Comparison of ENCODE assay signal across 14 cellular contexts in genomic region chr6:151440498-151440897, GRCh38. TPM values are rescaled to one million over a fixed set of nuclear protein-coding genes. Genes with fewer than 3 reads are reported as not detected.
DNase-seq lines count a peak whose midpoint lies in the region; ATAC-seq, FAIRE-seq and TF ChIP-seq lines count a peak whose summit lies in the region.
"Had no signal": no experiment of that assay in that cellular context is flagged by ENCODE, and none has a peak within 500 bp of the region (broad histone marks: within the 10 kb centered on the region; RNA-seq: fewer than 3 reads in every experiment).

No MANE protein-coding gene starts in this region.

- H3K9me3 ChIP-seq in HepG2 (ENCODE audit: low read length) (no peaks in the 10 kb centered on the region), right lobe of liver (no peaks in the 10 kb centered on the region), MM.1S (replicated peaks; ENCODE audit: insufficient read depth, low read length) (no peaks in the 10 kb centered on the region), vagina (no peaks in the 10 kb centered on the region), trophoblast cell (ENCODE audit: insufficient read depth, low read depth, low read length) (no peaks in the 10 kb centered on the region)
- H3K9me3 ChIP-seq: body of pancreas, heart right ventricle had no signal

- H3K9me2 ChIP-seq in MM.1S (replicated peaks; ENCODE audit: insufficient read depth, low read length) = no peaks in the 10 kb centered on the region

- H2BK120ac ChIP-seq in trophoblast cell (ENCODE audit: insufficient read depth, low read length, poor library complexity) = no peak overlapping the region

- no TSS peak for BruUV-seq in HepG2 (replicated peaks; lab: Mats Ljungman, UMichigan)

- H3K18ac ChIP-seq in trophoblast cell (ENCODE audit: low read length) = no peak overlapping the region

- H3K27me3 ChIP-seq in HepG2 (ENCODE audit: control insufficient read depth in 1 of 2, insufficient read depth in 2 of 2, low read length in 2 of 2) (no peaks in the 10 kb centered on the region), right lobe of liver (no peaks in the 10 kb centered on the region), MM.1S (replicated peaks; ENCODE audit: insufficient read depth, low read length) (no peaks in the 10 kb centered on the region), vagina (no peaks in the 10 kb centered on the region), trophoblast cell (ENCODE audit: insufficient read depth, low read length) (no peaks in the 10 kb centered on the region)
- H3K27me3 ChIP-seq: body of pancreas, heart right ventricle had no signal

- TF ChIP-seq POLR2A in HepG2 (IDR thresholded peaks at IDR 0.05; ENCODE audit: insufficient read depth in 1 of 2, low read depth in 2 of 2, low read length in 2 of 2) (no peak), right lobe of liver (IDR thresholded peaks at IDR 0.05) (no peak), vagina (IDR thresholded peaks at IDR 0.05) (no peak)

- no peak overlapping the region for H3K27ac Mint-ChIP-seq in mesothelial cell of epicardium

- in situ Hi-C loops in HepG2 (cut with HindIII; ENCODE audit: extremely low pct_ligation_motif_present, low pct_unique_long_range_greater_than_20kb) = loop anchor here (5.0 kb wide), 1 partner anchor 37 kb away; no protein-coding TSS in a partner anchor

- H3K4me2 ChIP-seq in HepG2 (ENCODE audit: low read depth, low read length) (no peak overlapping the region), MM.1S (ENCODE audit: low read depth, low read length) (peak overlapping the region; percentile 82), trophoblast cell (ENCODE audit: low read length) (no peak overlapping the region)

- no peak overlapping the region for H3K4me3 ChIP-seq in HepG2 (replicated peaks in 1 of 3; ENCODE audit: insufficient read depth in 1 of 3, low read depth in 2 of 3, low read length in 3 of 3)
- no peak overlapping the region for H3K4me3 ChIP-seq in right lobe of liver
- H3K4me3 ChIP-seq in MM.1S (ENCODE audit: low read length) = peak overlapping the region; percentile 42; the same call in 1 of the 2 replicates
- no peak overlapping the region for H3K4me3 ChIP-seq in vagina
- H3K4me3 ChIP-seq in trophoblast cell (ENCODE audit: low read depth, low read length) = no peak overlapping the region
- H3K4me3 ChIP-seq: body of pancreas had no signal

- peaks cover 2% of the 10 kb centered on the region for H3K79me1 ChIP-seq in trophoblast cell (ENCODE audit: low read length)

- no peak for DNase-seq in HepG2 (ENCODE audit: low spot score)
- DNase-seq in right lobe of liver = no peak
- peak; percentile 47 for DNase-seq in MM.1S
- DNase-seq in vagina (ENCODE audit: extremely low spot score in 2 of 2) = no peak
- DNase-seq in activated CD4-positive, CD25-positive, alpha-beta regulatory T cell treated with anti-CD3 and anti-CD28 coated beads, Interleukin-2, amount 50 U/mL, for 72 hours = no peak
- no peak for DNase-seq in trophoblast cell
- no peak for DNase-seq in mesothelial cell of epicardium (ENCODE audit: low spot score in 2 of 2, unreplicated experiment in 2 of 2)
- DNase-seq: body of pancreas, GF-D8, heart right ventricle, mesendoderm, NCI-H1105 had no signal

- ATAC-seq in HepG2 (no peak), right lobe of liver (no peak), HG02610 (IDR thresholded peaks at IDR 0.05; ENCODE audit: unreplicated experiment) (peak; percentile 47)
- ATAC-seq: body of pancreas, heart right ventricle, SK-N-SH treated with all-trans-retinoic acid at 6 μM for 48 hours had no signal

- no peak overlapping the region for H2AK5ac ChIP-seq in trophoblast cell (ENCODE audit: low read length)

- H3K4me1 ChIP-seq in HepG2 (ENCODE audit: insufficient read depth, low read length) (peaks cover 94% of the 10 kb centered on the region), right lobe of liver (peaks cover 0 to 71% (median 19%) of the 10 kb centered on the region in 4 donors), MM.1S (ENCODE audit: low read length) (no peaks in the 10 kb centered on the region), vagina (peaks cover 19% of the 10 kb centered on the region), trophoblast cell (ENCODE audit: control insufficient read depth in 1 of 2, insufficient read depth in 2 of 2, low read length in 2 of 2) (no peaks in the 10 kb centered on the region)

- H3K9me3 Mint-ChIP-seq in mesothelial cell of epicardium = no peaks in the 10 kb centered on the region

- no peaks in the 10 kb centered on the region for H3K27me3 Mint-ChIP-seq in mesothelial cell of epicardium (ENCODE audit: low read depth)

- H4K8ac ChIP-seq in trophoblast cell (ENCODE audit: low read depth, low read length) = no peak overlapping the region

- peaks cover 3% of the 10 kb centered on the region for H3K36me3 Mint-ChIP-seq in mesothelial cell of epicardium

- POLR2A ChIA-PET in HepG2 (lab: Yijun Ruan, JAX) = interaction anchor here (3.7 kb wide), 1 partner anchor 11 kb away, joined by 30 read pairs; the partner anchor contains the start of gene RMND1

- H3K4ac ChIP-seq in trophoblast cell (ENCODE audit: low read depth, low read length) = no peak overlapping the region

- H3K27ac ChIP-seq in HepG2 (ENCODE audit: extremely low read length, insufficient read depth, low read length) (no peak overlapping the region), right lobe of liver (peak overlapping the region in 1 of 3 donors; percentile 19), MM.1S (ENCODE audit: low read length) (peak overlapping the region; percentile 66; the same call in 1 of the 2 replicates), vagina (peak overlapping the region; percentile 44), trophoblast cell (ENCODE audit: low read depth, low read length) (no peak overlapping the region)
- H3K27ac ChIP-seq: body of pancreas had no signal

- H3K14ac ChIP-seq in trophoblast cell (ENCODE audit: low read length) = no peak overlapping the region

- H3K79me2 ChIP-seq in HepG2 (ENCODE audit: insufficient read depth, low read length) = peaks cover 98% of the 10 kb centered on the region
- peaks cover 34% of the 10 kb centered on the region for H3K79me2 ChIP-seq in MM.1S (ENCODE audit: low read length)
- H3K79me2 ChIP-seq in trophoblast cell (ENCODE audit: control insufficient read depth, insufficient read depth, low read length, poor library complexity) = no peaks in the 10 kb centered on the region

- H3K9ac ChIP-seq in HepG2 (ENCODE audit: insufficient read depth, low read depth, low read length) (no peak overlapping the region), MM.1S (ENCODE audit: low read length) (peak overlapping the region; percentile 35; the same call in 1 of the 2 replicates), trophoblast cell (ENCODE audit: low read length) (no peak overlapping the region)

- intact Hi-C loops in HepG2 (cut with micrococcal nuclease; ENCODE audit: unreplicated experiment) = loop anchor here (5.0 to 10.0 kb wide), 4 partner anchors 52 to 824 kb away; partner anchors contain the start of gene CCDC170
- intact Hi-C loops in right lobe of liver (cut with DNase I) = no loop called here
- intact Hi-C loops in vagina (cut with DNase I) = loop anchor here (5.0 kb wide), 1 partner anchor 37 kb away; no protein-coding TSS in a partner anchor

- no peak for TF ChIP-seq EP300 in HepG2 (IDR thresholded peaks at IDR 0.05; ENCODE audit: low read depth in 2 of 2, low read length in 2 of 2)
- no peak for TF ChIP-seq EP300 in HepG2 (CRISPR knock-in tag; IDR thresholded peaks at IDR 0.05; ENCODE audit: borderline replicate concordance)

- no peak overlapping the region for H4K12ac ChIP-seq in trophoblast cell (ENCODE audit: low read depth, low read length)

- H3K36me3 ChIP-seq in HepG2 (replicated peaks in 1 of 2; ENCODE audit: control insufficient read depth in 1 of 2, insufficient read depth in 2 of 2, low read length in 2 of 2) (peaks cover 6 to 26% of the 10 kb centered on the region in 2 experiments), right lobe of liver (peaks cover 0 to 7% (median 0%) of the 10 kb centered on the region in 4 donors), MM.1S (replicated peaks; ENCODE audit: insufficient read depth, low read length) (no peaks in the 10 kb centered on the region), vagina (no peaks in the 10 kb centered on the region), trophoblast cell (ENCODE audit: control insufficient read depth in 1 of 2, insufficient read depth in 2 of 2, low read length in 2 of 2) (peaks cover 7 to 14% of the 10 kb centered on the region in 2 experiments)

- H3F3A ChIP-seq in MM.1S (ENCODE audit: insufficient read depth, low read length) = 0 out of 2 replicates have a peak, but pooled peaks cover 6% of the 10 kb centered on the region

- FAIRE-seq in HepG2 (lab: Jason Lieb, UNC) = no peak

- no peak overlapping the region for H2BK12ac ChIP-seq in trophoblast cell (ENCODE audit: low read length)

- no peak overlapping the region for H3K4me3 Mint-ChIP-seq in mesothelial cell of epicardium

- H2BK5ac ChIP-seq in trophoblast cell (ENCODE audit: low read depth, low read length, poor library complexity) = no peak overlapping the region

- H3K23ac ChIP-seq in trophoblast cell (ENCODE audit: low read length) = no peak overlapping the region

- TF ChIP-seq CTCF in HepG2 (CRISPR knock-in tag; IDR thresholded peaks at IDR 0.05) (no peak), right lobe of liver (IDR thresholded peaks at IDR 0.05) (no peak), MM.1S (IDR thresholded peaks at IDR 0.05; ENCODE audit: low read length) (no peak), vagina (IDR thresholded peaks at IDR 0.05) (no peak), mesothelial cell of epicardium (IDR thresholded peaks at IDR 0.05; ENCODE audit: unreplicated experiment) (no peak)

- no peak overlapping the region for H4K91ac ChIP-seq in trophoblast cell (ENCODE audit: low read depth, low read length)

- H2AFZ ChIP-seq in HepG2 (ENCODE audit: low read length) = no peak overlapping the region
- no peak overlapping the region for H2AFZ ChIP-seq in MM.1S (ENCODE audit: low read length)
- H2AFZ ChIP-seq in trophoblast cell (ENCODE audit: insufficient read depth, low read length, poor library complexity) = no peak overlapping the region

- H4K20me1 ChIP-seq in HepG2 (ENCODE audit: insufficient read depth, low read length) (peaks cover 25% of the 10 kb centered on the region), MM.1S (ENCODE audit: insufficient read depth, low read length) (no peaks in the 10 kb centered on the region)

- TF ChIP-seq RAD21 in HepG2 (CRISPR knock-in tag; IDR thresholded peaks at IDR 0.05) = no peak

- WGBS in HepG2 (ENCODE audit: low lambda C conversion rate) = 82% methylated on average over 1 of the region's 1 CpG
- WGBS in right lobe of liver (ENCODE audit: insufficient coverage, low coverage, low lambda C conversion rate, missing lambda C conversion rate) = 0% methylated on average over 1 of the region's 1 CpG
- WGBS in trophoblast cell (ENCODE audit: extremely low coverage, insufficient coverage, insufficient read length) = no CpG with 5 or more reads among the region's 1 CpG

- peaks cover 7% of the 10 kb centered on the region for H3K4me1 Mint-ChIP-seq in mesothelial cell of epicardium

- CTCF ChIA-PET in HepG2 (lab: Yijun Ruan, JAX; ENCODE audit: low intra/inter-chr PET ratio, low total read pairs) = interaction anchor here (2.5 kb wide), 1 partner anchor 35 kb away, joined by 23 read pairs; no protein-coding TSS in a partner anchor

RNA-seq across cellular contexts. Expression of gene RMND1, which starts 11.4 kb away (rescaled TPM):
- total RNA-seq in HepG2 (2016; rRNA removed; fragmentation: Illumina TruSeq; extraction: Trizol) = 72.5 and 75.6 TPM in 2 replicates
- total RNA-seq in HepG2 (2016; cell fraction: cytosol; rRNA removed; fragmentation: Illumina TruSeq; extraction: Trizol; ENCODE audit: low read depth) = 55.6 and 56.1 TPM in 2 replicates
- total RNA-seq in HepG2 (2016; cell fraction: insoluble cytoplasmic fraction; rRNA removed; fragmentation: Illumina TruSeq; extraction: Trizol) = 72.3 and 75.6 TPM in 2 replicates
- 63.4 and 63.9 TPM in 2 replicates for total RNA-seq in HepG2 (2016; cell fraction: membrane; rRNA removed; fragmentation: Illumina TruSeq; extraction: Trizol)
- total RNA-seq in HepG2 (2016; cell fraction: nucleus; rRNA removed; fragmentation: Illumina TruSeq; extraction: Trizol) = 84.2 and 88.8 TPM in 2 replicates
- 30.0 and 34.0 TPM in 2 replicates for polyA plus RNA-seq in HepG2 (2011; rRNA removed)
- 21.3 and 29.7 TPM in 2 replicates for polyA plus RNA-seq in HepG2 (2011; cell fraction: cytosol; rRNA removed)
- 11.0 and 14.0 TPM in 2 replicates for polyA plus RNA-seq in HepG2 (2011; cell fraction: nucleus; rRNA removed)
- polyA plus RNA-seq in HepG2 (2012) = 42.6 and 62.0 TPM in 2 replicates
- polyA plus RNA-seq in HepG2 (2016; cell fraction: cytosol; fragmentation: Illumina TruSeq; extraction: Trizol; ENCODE audit: low read depth) = 24.8 and 29.4 TPM in 2 replicates
- 57.9 and 64.0 TPM in 2 replicates for polyA plus RNA-seq in HepG2 (2016; cell fraction: insoluble cytoplasmic fraction; fragmentation: Illumina TruSeq; extraction: Trizol; ENCODE audit: low read depth)
- 37.1 and 37.2 TPM in 2 replicates for polyA plus RNA-seq in HepG2 (2016; cell fraction: membrane; fragmentation: Illumina TruSeq; extraction: Trizol; ENCODE audit: low read depth)
- 51.6 and 58.3 TPM in 2 replicates for polyA plus RNA-seq in HepG2 (2016; cell fraction: nucleus; fragmentation: Illumina TruSeq; extraction: Trizol; ENCODE audit: insufficient read depth, low read depth)
- polyA minus RNA-seq in HepG2 (2011; rRNA and poly(A)+ RNA removed; ENCODE audit: low replicate concordance) = 8.9 and 29.4 TPM in 2 replicates
- 24.4 and 29.4 TPM in 2 replicates for polyA minus RNA-seq in HepG2 (2011; cell fraction: cytosol; rRNA and poly(A)+ RNA removed)
- 119 and 153 TPM in 2 replicates for polyA minus RNA-seq in HepG2 (2011; cell fraction: nucleus; rRNA and poly(A)+ RNA removed)
- 10 to 100 TPM; 13.1 to 23.4 (median 19.5) TPM for total RNA-seq in right lobe of liver
- 15.7 TPM for total RNA-seq in vagina
- polyA plus RNA-seq in trophoblast cell (2013) = 19.0 and 19.2 TPM in 2 replicates
- 22.7 to 24.5 TPM (median 23.4 TPM) in 3 replicates for total RNA-seq in mesothelial cell of epicardium

RNA-seq across cellular contexts. Expression of gene ZBTB2, which starts 49.1 kb away (rescaled TPM):
- 22.8 and 31.7 TPM in 2 replicates for total RNA-seq in HepG2 (2016; rRNA removed; fragmentation: Illumina TruSeq; extraction: Trizol)
- total RNA-seq in HepG2 (2016; cell fraction: cytosol; rRNA removed; fragmentation: Illumina TruSeq; extraction: Trizol; ENCODE audit: low read depth) = 5.4 and 6.1 TPM in 2 replicates
- 21.6 and 29.6 TPM in 2 replicates for total RNA-seq in HepG2 (2016; cell fraction: insoluble cytoplasmic fraction; rRNA removed; fragmentation: Illumina TruSeq; extraction: Trizol)
- total RNA-seq in HepG2 (2016; cell fraction: membrane; rRNA removed; fragmentation: Illumina TruSeq; extraction: Trizol) = 27.6 and 30.8 TPM in 2 replicates
- 14.1 and 16.0 TPM in 2 replicates for total RNA-seq in HepG2 (2016; cell fraction: nucleus; rRNA removed; fragmentation: Illumina TruSeq; extraction: Trizol)
- polyA plus RNA-seq in HepG2 (2011; rRNA removed) = 14.6 and 15.4 TPM in 2 replicates
- polyA plus RNA-seq in HepG2 (2011; cell fraction: cytosol; rRNA removed) = 11.6 and 14.4 TPM in 2 replicates
- 6.0 TPM in 2 replicates for polyA plus RNA-seq in HepG2 (2011; cell fraction: nucleus; rRNA removed)
- polyA plus RNA-seq in HepG2 (2012) = 11.5 and 17.2 TPM in 2 replicates
- 7.3 and 8.3 TPM in 2 replicates for polyA plus RNA-seq in HepG2 (2016; cell fraction: cytosol; fragmentation: Illumina TruSeq; extraction: Trizol; ENCODE audit: low read depth)
- 41.7 and 43.1 TPM in 2 replicates for polyA plus RNA-seq in HepG2 (2016; cell fraction: insoluble cytoplasmic fraction; fragmentation: Illumina TruSeq; extraction: Trizol; ENCODE audit: low read depth)
- 28.7 and 33.3 TPM in 2 replicates for polyA plus RNA-seq in HepG2 (2016; cell fraction: membrane; fragmentation: Illumina TruSeq; extraction: Trizol; ENCODE audit: low read depth)
- polyA plus RNA-seq in HepG2 (2016; cell fraction: nucleus; fragmentation: Illumina TruSeq; extraction: Trizol; ENCODE audit: insufficient read depth, low read depth) = 22.9 and 24.0 TPM in 2 replicates
- polyA minus RNA-seq in HepG2 (2011; rRNA and poly(A)+ RNA removed; ENCODE audit: low replicate concordance) = 23.7 and 29.2 TPM in 2 replicates
- 9.8 and 10.0 TPM in 2 replicates for polyA minus RNA-seq in HepG2 (2011; cell fraction: cytosol; rRNA and poly(A)+ RNA removed)
- polyA minus RNA-seq in HepG2 (2011; cell fraction: nucleus; rRNA and poly(A)+ RNA removed) = 6.3 and 6.7 TPM in 2 replicates
- 1 to 10 TPM; 3.2 to 6.0 (median 4.5) TPM for total RNA-seq in right lobe of liver
- 15.0 TPM for total RNA-seq in vagina
- 26.4 and 27.4 TPM in 2 replicates for polyA plus RNA-seq in trophoblast cell (2013)
- total RNA-seq in mesothelial cell of epicardium = 15.2 to 16.1 TPM (median 15.8 TPM) in 3 replicates

RNA-seq across cellular contexts. Expression of gene CCDC170, which starts 53.3 kb away (rescaled TPM):
- total RNA-seq in HepG2 (2016; rRNA removed; fragmentation: Illumina TruSeq; extraction: Trizol) (5.1 and 8.9 TPM in 2 replicates), right lobe of liver (under 1 TPM; 0.31 to 0.93 (median 0.55) TPM), vagina (2.0 TPM), mesothelial cell of epicardium (2.5 to 3.2 TPM (median 3.0 TPM) in 3 replicates)
- total RNA-seq in HepG2 (2016; cell fraction: cytosol; rRNA removed; fragmentation: Illumina TruSeq; extraction: Trizol; ENCODE audit: low read depth) = 2.5 and 4.6 TPM in 2 replicates
- total RNA-seq in HepG2 (2016; cell fraction: insoluble cytoplasmic fraction; rRNA removed; fragmentation: Illumina TruSeq; extraction: Trizol) = 3.5 and 6.9 TPM in 2 replicates
- total RNA-seq in HepG2 (2016; cell fraction: membrane; rRNA removed; fragmentation: Illumina TruSeq; extraction: Trizol) = 2.6 and 3.3 TPM in 2 replicates
- 4.1 and 5.5 TPM in 2 replicates for total RNA-seq in HepG2 (2016; cell fraction: nucleus; rRNA removed; fragmentation: Illumina TruSeq; extraction: Trizol)
- 0.67 and 0.90 TPM in 2 replicates for polyA plus RNA-seq in HepG2 (2011; rRNA removed)
- 0.87 and 1.2 TPM in 2 replicates for polyA plus RNA-seq in HepG2 (2011; cell fraction: cytosol; rRNA removed)
- 0.24 and 0.33 TPM in 2 replicates for polyA plus RNA-seq in HepG2 (2011; cell fraction: nucleus; rRNA removed)
- 0.55 and 0.60 TPM in 2 replicates for polyA plus RNA-seq in HepG2 (2012)
- polyA plus RNA-seq in HepG2 (2016; cell fraction: cytosol; fragmentation: Illumina TruSeq; extraction: Trizol; ENCODE audit: low read depth) = 0.19 and 0.36 TPM in 2 replicates
- 4.2 and 4.9 TPM in 2 replicates for polyA plus RNA-seq in HepG2 (2016; cell fraction: insoluble cytoplasmic fraction; fragmentation: Illumina TruSeq; extraction: Trizol; ENCODE audit: low read depth)
- polyA plus RNA-seq in HepG2 (2016; cell fraction: membrane; fragmentation: Illumina TruSeq; extraction: Trizol; ENCODE audit: low read depth) = 0.62 and 0.71 TPM in 2 replicates
- polyA plus RNA-seq in HepG2 (2016; cell fraction: nucleus; fragmentation: Illumina TruSeq; extraction: Trizol; ENCODE audit: insufficient read depth, low read depth) = 1.8 and 4.2 TPM in 2 replicates
- 0.02 and 1.5 TPM in 2 replicates for polyA minus RNA-seq in HepG2 (2011; rRNA and poly(A)+ RNA removed; ENCODE audit: low replicate concordance)
- 1.1 and 1.3 TPM in 2 replicates for polyA minus RNA-seq in HepG2 (2011; cell fraction: cytosol; rRNA and poly(A)+ RNA removed)
- polyA minus RNA-seq in HepG2 (2011; cell fraction: nucleus; rRNA and poly(A)+ RNA removed) = 2.0 and 4.2 TPM in 2 replicates
- polyA plus RNA-seq in trophoblast cell (2013) = 0.10 and 0.19 TPM in 2 replicates

Comparison
In these comparisons a context has a peak if more than half of its experiments do, and no peak if none do; other contexts are left out.
1. intact Hi-C loops: an anchor here in HepG2 (5.0 to 10.0 kb wide) and vagina (5.0 kb wide); none called in right lobe of liver.
2. H3K27ac ChIP-seq: peak in MM.1S (single experiment) and vagina (single experiment); none in HepG2 (single experiment) and trophoblast cell (single experiment).